2 cellular contexts compared by ENCODE assay signal in genomic region chr1:92877081-92877711, GRCh38.
TF ChIP-seq lines count a peak whose summit lies in the region.

No MANE protein-coding gene starts in this region.

TF ChIP-seq in K562, 482 proteins besides CTCF, POLR2A, EP300 and RAD21:
- TF ChIP-seq HDAC3 (IDR thresholded peaks at IDR 0.05; ENCODE audit: borderline replicate concordance, partially characterized antibody) (no peak), SNRNP70 (optimal IDR thresholded peaks at IDR 0.05; ENCODE audit: low read depth, low read length) (no peak), SETDB1 (IDR thresholded peaks at IDR 0.05; ENCODE audit: low read length) (no peak), HOMEZ (CRISPR knock-in tag; IDR thresholded peaks at IDR 0.05) (no peak)
- TF ChIP-seq, protein P1, sequence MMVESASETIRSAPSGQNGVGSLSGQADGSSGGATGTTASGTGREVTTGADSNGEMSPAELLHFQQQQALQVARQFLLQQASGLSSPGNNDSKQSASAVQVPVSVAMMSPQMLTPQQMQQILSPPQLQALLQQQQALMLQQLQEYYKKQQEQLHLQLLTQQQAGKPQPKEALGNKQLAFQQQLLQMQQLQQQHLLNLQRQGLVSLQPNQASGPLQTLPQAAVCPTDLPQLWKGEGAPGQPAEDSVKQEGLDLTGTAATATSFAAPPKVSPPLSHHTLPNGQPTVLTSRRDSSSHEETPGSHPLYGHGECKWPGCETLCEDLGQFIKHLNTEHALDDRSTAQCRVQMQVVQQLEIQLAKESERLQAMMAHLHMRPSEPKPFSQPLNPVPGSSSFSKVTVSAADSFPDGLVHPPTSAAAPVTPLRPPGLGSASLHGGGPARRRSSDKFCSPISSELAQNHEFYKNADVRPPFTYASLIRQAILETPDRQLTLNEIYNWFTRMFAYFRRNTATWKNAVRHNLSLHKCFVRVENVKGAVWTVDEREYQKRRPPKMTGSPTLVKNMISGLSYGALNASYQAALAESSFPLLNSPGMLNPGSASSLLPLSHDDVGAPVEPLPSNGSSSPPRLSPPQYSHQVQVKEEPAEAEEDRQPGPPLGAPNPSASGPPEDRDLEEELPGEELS (CRISPR knock-in tag; IDR thresholded peaks at IDR 0.05; ENCODE audit: borderline replicate concordance), result no peak
TF ChIP-seq in K562: peak in this region for 0.

TF ChIP-seq in HepG2, 621 proteins besides CTCF, POLR2A, EP300 and RAD21:
- TF ChIP-seq MYNN (CRISPR knock-in tag; IDR thresholded peaks at IDR 0.05; ENCODE audit: low read depth) (no peak), IKZF1 (IDR thresholded peaks at IDR 0.05) (no peak), HBP1 (CRISPR knock-in tag; IDR thresholded peaks at IDR 0.05; ENCODE audit: low read depth) (no peak), THAP11 (CRISPR knock-in tag; IDR thresholded peaks at IDR 0.05) (no peak), NR2F6 (IDR thresholded peaks at IDR 0.05) (no peak), NR2F6 (CRISPR knock-in tag; IDR thresholded peaks at IDR 0.05) (no peak), CEBPB (IDR thresholded peaks at IDR 0.05; ENCODE audit: borderline replicate concordance, low read depth, low read length) (no peak), KLF16 (CRISPR knock-in tag; IDR thresholded peaks at IDR 0.05) (no peak), GATAD2A (CRISPR knock-in tag; IDR thresholded peaks at IDR 0.05) (no peak), ZNF224 (CRISPR knock-in tag; IDR thresholded peaks at IDR 0.05) (no peak), HNF4A (CRISPR knock-in tag; IDR thresholded peaks at IDR 0.05) (no peak)
- TF ChIP-seq, protein P2, sequence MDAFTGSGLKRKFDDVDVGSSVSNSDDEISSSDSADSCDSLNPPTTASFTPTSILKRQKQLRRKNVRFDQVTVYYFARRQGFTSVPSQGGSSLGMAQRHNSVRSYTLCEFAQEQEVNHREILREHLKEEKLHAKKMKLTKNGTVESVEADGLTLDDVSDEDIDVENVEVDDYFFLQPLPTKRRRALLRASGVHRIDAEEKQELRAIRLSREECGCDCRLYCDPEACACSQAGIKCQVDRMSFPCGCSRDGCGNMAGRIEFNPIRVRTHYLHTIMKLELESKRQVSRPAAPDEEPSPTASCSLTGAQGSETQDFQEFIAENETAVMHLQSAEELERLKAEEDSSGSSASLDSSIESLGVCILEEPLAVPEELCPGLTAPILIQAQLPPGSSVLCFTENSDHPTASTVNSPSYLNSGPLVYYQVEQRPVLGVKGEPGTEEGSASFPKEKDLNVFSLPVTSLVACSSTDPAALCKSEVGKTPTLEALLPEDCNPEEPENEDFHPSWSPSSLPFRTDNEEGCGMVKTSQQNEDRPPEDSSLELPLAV (CRISPR knock-in tag; conservative IDR thresholded peaks at IDR 0.05; ENCODE audit: low read depth), result no peak
TF ChIP-seq in HepG2: peak in this region for 0.
